In the genomic region with DNA sequence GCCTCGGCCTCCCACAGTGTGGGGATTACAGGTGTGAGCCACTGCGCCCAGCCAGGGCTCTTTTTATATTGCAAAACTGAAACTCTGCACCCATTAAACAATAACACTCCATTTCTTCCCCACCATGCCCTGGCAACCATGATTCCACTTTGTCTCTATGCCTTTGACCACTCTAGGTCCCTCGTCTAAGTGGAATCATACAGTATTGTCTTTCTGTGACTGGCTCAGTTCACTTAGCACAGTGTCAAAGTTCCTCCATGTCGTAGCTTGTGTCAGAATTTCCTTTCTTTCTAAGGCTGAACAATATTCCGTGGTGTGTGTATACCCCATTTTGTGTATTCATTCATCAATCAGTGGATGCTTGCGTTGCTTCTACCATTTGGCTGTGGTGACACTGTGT, we compare ENCODE assay signal across 19 cellular contexts. TPM values are rescaled to one million over a fixed set of nuclear protein-coding genes. Genes with fewer than 3 reads are reported as not detected.
DNase-seq lines count a peak whose midpoint lies in the region; ATAC-seq, FAIRE-seq and TF ChIP-seq lines count a peak whose summit lies in the region.
"Had no signal": no experiment of that assay in that cellular context is flagged by ENCODE, and none has a peak within 500 bp of the region (broad histone marks: within the 10 kb centered on the region; RNA-seq: fewer than 3 reads in every experiment).

No MANE protein-coding gene starts in this region.

- H3K36me3 ChIP-seq in left ventricle myocardium inferior, result no peaks in the 10 kb centered on the region
- no peaks in the 10 kb centered on the region for H3K36me3 ChIP-seq in kidney (ENCODE audit: control insufficient read depth in 1 of 2, insufficient read depth in 2 of 2, low read length in 2 of 2)
- no peaks in the 10 kb centered on the region for H3K36me3 ChIP-seq in gastrocnemius medialis

- DNase-seq in left ventricle myocardium inferior (no peak), left cardiac atrium (no peak), NAMALWA (ENCODE audit: low spot score) (peak; percentile 60), kidney (peak; percentile 42), gastrocnemius medialis (no peak), KG1 (lab: John Stamatoyannopoulos, UW) (no peak), activated T-cell treated with anti-CD3 and anti-CD28 coated beads for 4 hours (no peak)
- DNase-seq: DMS79 treated with DMSO at 0.1 percent for 48 hours, HFFc6, NCI-H1105, NCI-H146, NCI-H2029, NCI-H524 treated with DMSO at 0.1 percent for 48 hours, NCI-H82 had no signal

- intact Hi-C loops in left ventricle myocardium inferior (cut with micrococcal nuclease) (no loop called here), left cardiac atrium (cut with DNase I) (no loop called here), kidney (cut with DNase I) (no loop called here), gastrocnemius medialis (cut with DNase I; ENCODE audit: low total_unique reads) (no loop called here)

- H3K4me3 ChIP-seq in left ventricle myocardium inferior, result no peak overlapping the region
- H3K4me3 ChIP-seq in kidney (ENCODE audit: low read length in 2 of 2), result no peak overlapping the region
- no peak overlapping the region for H3K4me3 ChIP-seq in gastrocnemius medialis
- H3K4me3 ChIP-seq: GM12878, K562 had no signal

- H3K9me3 ChIP-seq in left ventricle myocardium inferior (replicated peaks) (no peaks in the 10 kb centered on the region), kidney (ENCODE audit: control insufficient read depth in 1 of 2, low read length in 2 of 2) (no peaks in the 10 kb centered on the region), gastrocnemius medialis (no peaks in the 10 kb centered on the region)

- H3K4me1 ChIP-seq in left ventricle myocardium inferior (peaks cover 72% of the 10 kb centered on the region), kidney (ENCODE audit: control insufficient read depth in 1 of 2, insufficient read depth in 1 of 2, low read depth in 1 of 2, low read length in 2 of 2) (peaks cover 29 to 31% of the 10 kb centered on the region in 2 donors), gastrocnemius medialis (peaks cover 90 to 91% of the 10 kb centered on the region in 2 donors)

- H3K27me3 ChIP-seq in left ventricle myocardium inferior (ENCODE audit: low read depth) (no peaks in the 10 kb centered on the region), gastrocnemius medialis (no peaks in the 10 kb centered on the region)

- peak overlapping the region; percentile 74 for H3K27ac ChIP-seq in left ventricle myocardium inferior (replicated peaks)
- no peak overlapping the region for H3K27ac ChIP-seq in kidney (ENCODE audit: low read depth in 2 of 2, low read length in 2 of 2)
- peak overlapping the region; percentile 84 to 93 (median 91) for H3K27ac ChIP-seq in gastrocnemius medialis

- in situ Hi-C loops in gastrocnemius medialis (cut with MboI; ENCODE audit: low sequenced_read_pairs in 4 of 4), result loop anchor here in 1 of 4 donors (10.0 kb wide), 1 partner anchor 91 kb away; no protein-coding TSS in a partner anchor

- TF ChIP-seq CTCF in left ventricle myocardium inferior (IDR thresholded peaks at IDR 0.05; ENCODE audit: borderline replicate concordance), result no peak
- no peak for TF ChIP-seq CTCF in kidney (IDR thresholded peaks at IDR 0.05; ENCODE audit: borderline replicate concordance, extremely low read depth, insufficient read depth)
- no peak for TF ChIP-seq CTCF in gastrocnemius medialis (IDR thresholded peaks at IDR 0.05 in 4 of 5, conservative IDR thresholded peaks at IDR 0.05 in 1 of 5)

- no peak overlapping the region for H3K9ac ChIP-seq in kidney (ENCODE audit: low read length in 2 of 2)

- ATAC-seq in left cardiac atrium (no peak), gastrocnemius medialis (no peak), GM18907 (IDR thresholded peaks at IDR 0.05; ENCODE audit: unreplicated experiment) (no peak)
- ATAC-seq: GM12878, K562, Right ventricle myocardium inferior had no signal

- FAIRE-seq in kidney (lab: Jason Lieb, UNC), result no peak
- FAIRE-seq: GM12878, H54, K562 had no signal

- no peak for TF ChIP-seq POLR2A in gastrocnemius medialis (IDR thresholded peaks at IDR 0.05)

RNA-seq across cellular contexts. Expression of gene CUX1, which starts 46.2 kb away (rescaled TPM):
- total RNA-seq in left ventricle myocardium inferior (125 TPM), left cardiac atrium (100 to 1,000 TPM in 1 of 2 donors, 10 to 100 TPM in 1; 81.6 to 108 TPM), kidney (126 TPM), gastrocnemius medialis (10 to 100 TPM; 44.1 to 57.9 (median 54.9) TPM)
- polyA plus RNA-seq in kidney (ENCODE audit: insufficient read depth, low read depth, low replicate concordance), result 71.4 TPM

Comparison
In these comparisons a context has a peak if more than half of its experiments do, and no peak if none do; other contexts are left out.
1. DNase-seq: peak in NAMALWA (single experiment) and kidney (single experiment); none in left ventricle myocardium inferior (single experiment), left cardiac atrium (single experiment), gastrocnemius medialis (0 of 2), KG1 (single experiment) and activated T-cell treated with anti-CD3 and anti-CD28 coated beads for 4 hours (single experiment).
2. H3K27ac ChIP-seq: peak in left ventricle myocardium inferior (single experiment) and gastrocnemius medialis (4 of 4); none in kidney (0 of 2).